1 cellular context compared by ENCODE assay signal in genomic region chr15:100588638-100589242, GRCh38.
A peak's percentile ranks its signal among the peaks of the same experiment; 100 is the strongest.
TF ChIP-seq lines count a peak whose summit lies in the region.

No MANE protein-coding gene starts in this region.

TF ChIP-seq in K562, 482 proteins besides CTCF, POLR2A, EP300 and RAD21:
- TF ChIP-seq POLR2AphosphoS2 (IDR thresholded peaks at IDR 0.05; ENCODE audit: low read length) (no peak), SNIP1 (IDR thresholded peaks at IDR 0.05; ENCODE audit: low read depth) (no peak), ZNF133 (CRISPR knock-in tag; IDR thresholded peaks at IDR 0.05) (no peak), ZFP36 (IDR thresholded peaks at IDR 0.05; ENCODE audit: low read depth, low read length, partially characterized antibody) (peak; percentile 65)
